25 cellular contexts compared by ENCODE assay signal in genomic region chrX:109036624-109037023, GRCh38.
A peak's percentile ranks its signal among the peaks of the same experiment; 100 is the strongest.
DNase-seq lines count a peak whose midpoint lies in the region; ATAC-seq and TF ChIP-seq lines count a peak whose summit lies in the region.
"Had no signal": no experiment of that assay in that cellular context is flagged by ENCODE, and none has a peak within 500 bp of the region (broad histone marks: within the 10 kb centered on the region; RNA-seq: fewer than 3 reads in every experiment).

No MANE protein-coding gene starts in this region.

- H3K27me3 ChIP-seq in gastrocnemius medialis: no peaks in the 10 kb centered on the region
- H3K27me3 ChIP-seq: heart right ventricle, SJCRH30, suprapubic skin had no signal

- H3K36me3 ChIP-seq in gastrocnemius medialis: no peaks in the 10 kb centered on the region
- H3K36me3 ChIP-seq: heart right ventricle, SJCRH30, suprapubic skin had no signal

- H3K4me3 ChIP-seq in gastrocnemius medialis: no peak overlapping the region
- H3K4me3 ChIP-seq: heart right ventricle, SJCRH30, suprapubic skin had no signal

- in situ Hi-C loops in gastrocnemius medialis (cut with MboI; ENCODE audit: low sequenced_read_pairs in 4 of 4): no loop called here

- intact Hi-C loops in gastrocnemius medialis (cut with DNase I; ENCODE audit: low total_unique reads): no loop called here

- H3K4me1 ChIP-seq in gastrocnemius medialis: no peaks in the 10 kb centered on the region
- H3K4me1 ChIP-seq: heart right ventricle, SJCRH30, suprapubic skin had no signal

- TF ChIP-seq CTCF in gastrocnemius medialis (IDR thresholded peaks at IDR 0.05 in 4 of 5, conservative IDR thresholded peaks at IDR 0.05 in 1 of 5): no peak

- no peak for DNase-seq in NCI-H1436 treated with DMSO at 0.1 percent for 48 hours (lab: John Stamatoyannopoulos, UW)
- DNase-seq in activated CD4-positive, alpha-beta T cell treated with anti-CD3 and anti-CD28 coated beads for 4 hours: no peak
- no peak for DNase-seq in HUDEP-2 (lab: John Stamatoyannopoulos, UW; ENCODE audit: unreplicated experiment in 76 of 76)
- DNase-seq in gastrocnemius medialis: no peak
- DNase-seq: activated B cell treated with CpG ODN at 0.5 μM for 24 hours; activated effector memory CD4-positive, alpha-beta T cell treated with Interleukin-2 at 50 U/mL for 16 hours; CD4-positive, CD25-positive, alpha-beta regulatory T cell; effector memory CD4-positive, alpha-beta T cell; GOT3; heart right ventricle; MV-4-11; naive thymus-derived CD8-positive, alpha-beta T cell; NCI-H2029 treated with DMSO at 0.1 percent for 48 hours; NCI-H510A; SJCRH30; small intestine; stimulated activated CD4-positive, alpha-beta T cell treated with anti-CD3 and anti-CD28 coated beads, Interleukin-4, amount 100 ng/mL, for 4 hours; stimulated activated CD8-positive, alpha-beta memory T cell treated with anti-CD3 and anti-CD28 coated beads, Interleukin-4, amount 100 ng/mL, for 48 hours; T-helper 2 cell had no signal

- peak; percentile 89 for ATAC-seq in GM18508 (IDR thresholded peaks at IDR 0.05; ENCODE audit: insufficient read depth, unreplicated experiment)
- peak; percentile 93 for ATAC-seq in GM19467 (IDR thresholded peaks at IDR 0.05; ENCODE audit: unreplicated experiment)
- ATAC-seq in HG02943 (IDR thresholded peaks at IDR 0.05; ENCODE audit: low read depth, unreplicated experiment): peak; percentile 83
- peak; percentile 66 for ATAC-seq in HG03571 (IDR thresholded peaks at IDR 0.05; ENCODE audit: unreplicated experiment)
- no peak for ATAC-seq in gastrocnemius medialis
- ATAC-seq: heart right ventricle; naive thymus-derived CD8-positive, alpha-beta T cell had no signal

- no peaks in the 10 kb centered on the region for H3K9me3 ChIP-seq in gastrocnemius medialis
- H3K9me3 ChIP-seq: SJCRH30, suprapubic skin had no signal

- no peak for TF ChIP-seq POLR2A in gastrocnemius medialis (IDR thresholded peaks at IDR 0.05)

- H3K27ac ChIP-seq in gastrocnemius medialis: no peak overlapping the region
- H3K27ac ChIP-seq: heart right ventricle, HL-60, SJCRH30, suprapubic skin had no signal

Comparison
In these comparisons a context has a peak if more than half of its experiments do, and no peak if none do; other contexts are left out.
1. ATAC-seq: peak in GM18508 (single experiment), GM19467 (single experiment), HG02943 (single experiment) and HG03571 (single experiment); none in gastrocnemius medialis (0 of 2).